ENCODE assay signal across 8 cellular contexts in genomic region chr17:7840875-7841274, GRCh38.
DNase-seq lines count a peak whose midpoint lies in the region; ATAC-seq lines count a peak whose summit lies in the region.

No MANE protein-coding gene starts in this region.

- peak overlapping the region; percentile 88 for H3K4me3 Mint-ChIP-seq in stimulated activated naive CD8-positive, alpha-beta T cell treated with anti-CD3 and anti-CD28 coated beads, Interleukin-15, Interleukin-2, amounts not matched to agents 100 ng/mL and 50 ng/mL, for 24 hours

- H3K9me3 ChIP-seq in muscle layer of colon (ENCODE audit: low read length), result no peaks in the 10 kb centered on the region

- peaks cover 72% of the 10 kb centered on the region for H3K4me1 Mint-ChIP-seq in stimulated activated naive CD8-positive, alpha-beta T cell treated with anti-CD3 and anti-CD28 coated beads, Interleukin-15, Interleukin-2, amounts not matched to agents 100 ng/mL and 50 ng/mL, for 24 hours (ENCODE audit: low read depth)

- peak overlapping the region; percentile 97 for H3K27ac ChIP-seq in caudate nucleus (ENCODE audit: low read depth, low read length)
- peak overlapping the region; percentile 97 for H3K27ac ChIP-seq in muscle layer of colon (ENCODE audit: low read depth, low read length)

- peaks cover 13% of the 10 kb centered on the region for H3K36me3 Mint-ChIP-seq in stimulated activated naive CD8-positive, alpha-beta T cell treated with anti-CD3 and anti-CD28 coated beads, Interleukin-15, Interleukin-2, amounts not matched to agents 100 ng/mL and 50 ng/mL, for 24 hours (ENCODE audit: low read depth)

- no peak for ATAC-seq in stimulated activated naive CD8-positive, alpha-beta T cell treated with anti-CD3 and anti-CD28 coated beads, Interleukin-15, Interleukin-2, amounts not matched to agents 100 U/mL and 50 U/mL, for 24 hours
- ATAC-seq in HG03280 (IDR thresholded peaks at IDR 0.05; ENCODE audit: unreplicated experiment), result no peak

- H3K4me1 ChIP-seq in muscle layer of colon (ENCODE audit: insufficient read depth, low read length), result peaks cover 61% of the 10 kb centered on the region

- no peaks in the 10 kb centered on the region for H3K27me3 ChIP-seq in muscle layer of colon (ENCODE audit: control insufficient read depth in 1 of 2, insufficient read depth in 2 of 2, low read length in 2 of 2)

- H3K27me3 Mint-ChIP-seq in stimulated activated naive CD8-positive, alpha-beta T cell treated with anti-CD3 and anti-CD28 coated beads, Interleukin-15, Interleukin-2, amounts not matched to agents 100 ng/mL and 50 ng/mL, for 24 hours, result no peaks in the 10 kb centered on the region

- in situ Hi-C loops in ACHN (cut with HindIII; ENCODE audit: low pct_ligation_motif_present, low pct_unique_long_range_greater_than_20kb, low sequenced_read_pairs), result no loop called here

- DNase-seq in stimulated activated naive CD8-positive, alpha-beta T cell treated with anti-CD3 and anti-CD28 coated beads, Interleukin-15, Interleukin-2, amounts not matched to agents 100 U/mL and 50 U/mL, for 24 hours, result no peak
- no peak for DNase-seq in caudate nucleus (lab: John Stamatoyannopoulos, UW)
- DNase-seq in GOT3 (lab: John Stamatoyannopoulos, UW), result no peak
- DNase-seq in DMS79 treated with DMSO at 0.1 percent for 48 hours (lab: John Stamatoyannopoulos, UW), result no peak
- no peak for DNase-seq in ACHN

- H3K36me3 ChIP-seq in muscle layer of colon (ENCODE audit: insufficient read depth, low read length), result peaks cover 8% of the 10 kb centered on the region

- peak overlapping the region; percentile 95 for H3K27ac Mint-ChIP-seq in stimulated activated naive CD8-positive, alpha-beta T cell treated with anti-CD3 and anti-CD28 coated beads, Interleukin-15, Interleukin-2, amounts not matched to agents 100 ng/mL and 50 ng/mL, for 24 hours

- H3K4me3 ChIP-seq in muscle layer of colon (ENCODE audit: low read depth in 1 of 2, low read length in 2 of 2), result peak overlapping the region in 1 of 2 donors; percentile 91

- peak overlapping the region; percentile 83 for H3K9ac ChIP-seq in muscle layer of colon (ENCODE audit: low read length)

- H3K9me3 Mint-ChIP-seq in stimulated activated naive CD8-positive, alpha-beta T cell treated with anti-CD3 and anti-CD28 coated beads, Interleukin-15, Interleukin-2, amounts not matched to agents 100 ng/mL and 50 ng/mL, for 24 hours, result no peaks in the 10 kb centered on the region
